In genomic region chr11:10351435-10351767, GRCh38 we compare ENCODE assay signal across 13 cellular contexts. TPM values are rescaled to one million over a fixed set of nuclear protein-coding genes. Genes with fewer than 3 reads are reported as not detected.
DNase-seq lines count a peak whose midpoint lies in the region; ATAC-seq, FAIRE-seq and TF ChIP-seq lines count a peak whose summit lies in the region.
"Had no signal": no experiment of that assay in that cellular context is flagged by ENCODE, and none has a peak within 500 bp of the region (broad histone marks: within the 10 kb centered on the region; RNA-seq: fewer than 3 reads in every experiment).

No MANE protein-coding gene starts in this region.

- peak overlapping the region; percentile 83 for H3K23ac ChIP-seq in H9 (ENCODE audit: insufficient read length, low read depth, low read length)

- in situ Hi-C loops in K562 (cut with MboI) (no loop called here), gastrocnemius medialis (cut with MboI; ENCODE audit: low sequenced_read_pairs in 4 of 4) (no loop called here)

- H2BK5ac ChIP-seq in H9 (ENCODE audit: insufficient read length, low read length), result peak overlapping the region; percentile 99

- TF ChIP-seq POLR2A in K562 (conservative IDR thresholded peaks at IDR 0.05) (no peak), gastrocnemius medialis (IDR thresholded peaks at IDR 0.05) (no peak)

- H3K79me1 ChIP-seq in H9 (ENCODE audit: insufficient read depth, low read depth, low read length, poor library complexity, severe bottlenecking), result no peaks in the 10 kb centered on the region

- H3K4me2 ChIP-seq in H9 (ENCODE audit: insufficient read depth, insufficient read length, low read length) (peak overlapping the region; percentile 61), K562 (ENCODE audit: insufficient read depth, low read length) (peak overlapping the region; percentile 43; the same call in 1 of the 2 replicates)

- peak overlapping the region; percentile 99 for H4K5ac ChIP-seq in H9 (ENCODE audit: insufficient read length, low read depth, low read length)

- H3K4me3 Mint-ChIP-seq in H9, result peak overlapping the region; percentile 30 to 59; a peak in 4 of 5 replicates
- H3K4me3 Mint-ChIP-seq: activated naive CD8-positive, alpha-beta T cell treated with anti-CD3 and anti-CD28 coated beads for 36 hours; CD4-positive, CD25-positive, alpha-beta regulatory T cell; T-helper 1 cell treated with Interleukin-12 subunit alpha and Interleukin-12 subunit beta and Interleukin-4 antibody, amounts not matched to agents 30 μg/mL and 1 μg/mL, for 36 hours had no signal

- POLR2A ChIA-PET in K562 (lab: Yijun Ruan, JAX), result interaction anchor here (0.6 to 1.0 kb wide), 4 partner anchors 8 to 28 kb away, joined by 3 read pairs; no protein-coding TSS in a partner anchor

- H3K9ac ChIP-seq in H9 (ENCODE audit: extremely low read depth, insufficient read length, low read length) (peak overlapping the region; percentile 76), K562 (ENCODE audit: insufficient read depth in 1 of 2, low read depth in 2 of 2, low read length in 2 of 2) (no peak overlapping the region; a peak in 1 of 4 replicates), kidney (ENCODE audit: low read length in 2 of 2) (peak overlapping the region in 1 of 2 donors; percentile 1)

- H3K9me3 ChIP-seq in H9 (ENCODE audit: control insufficient read depth, low read depth, low read length) (no peaks in the 10 kb centered on the region), K562 (replicated peaks; ENCODE audit: control insufficient read depth, insufficient read depth, low read depth, low read length) (no peaks in the 10 kb centered on the region), kidney (ENCODE audit: control insufficient read depth in 1 of 2, low read length in 2 of 2) (no peaks in the 10 kb centered on the region), gastrocnemius medialis (no peaks in the 10 kb centered on the region)

- no TSS peak for BruUV-seq in K562 (replicated peaks; lab: Mats Ljungman, UMichigan)

- H2BK15ac ChIP-seq in H9 (ENCODE audit: low read depth, low read length), result 0 out of 2 replicates have a peak overlapping the region, but pooled peaks have one; percentile 6

- peak overlapping the region; percentile 96 to 99 (median 99) for H3K27ac Mint-ChIP-seq in H9
- H3K27ac Mint-ChIP-seq: activated naive CD8-positive, alpha-beta T cell treated with anti-CD3 and anti-CD28 coated beads for 36 hours; T-helper 1 cell treated with Interleukin-12 subunit alpha and Interleukin-12 subunit beta and Interleukin-4 antibody, amounts not matched to agents 30 μg/mL and 1 μg/mL, for 36 hours had no signal

- H4K91ac ChIP-seq in H9 (ENCODE audit: insufficient read length, low read depth, low read length), result peak overlapping the region; percentile 84

- H3K36me3 Mint-ChIP-seq in H9 (ENCODE audit: insufficient read depth in 1 of 3, low read depth in 3 of 3), result peaks cover 7 to 18% (median 12%) of the 10 kb centered on the region in 3 experiments; a peak in 6 of 7 replicates
- H3K36me3 Mint-ChIP-seq: activated naive CD8-positive, alpha-beta T cell treated with anti-CD3 and anti-CD28 coated beads for 36 hours; CD4-positive, CD25-positive, alpha-beta regulatory T cell had no signal

- no peak for TF ChIP-seq CTCF in H9 (conservative IDR thresholded peaks at IDR 0.05)
- no peak for TF ChIP-seq CTCF in K562 (IDR thresholded peaks at IDR 0.05 in 2 of 3, conservative IDR thresholded peaks at IDR 0.05 in 1 of 3; ENCODE audit: insufficient read depth in 2 of 3, low read depth in 1 of 3, low read length in 3 of 3)
- no peak for TF ChIP-seq CTCF in kidney (IDR thresholded peaks at IDR 0.05; ENCODE audit: borderline replicate concordance, extremely low read depth, insufficient read depth)
- TF ChIP-seq CTCF in gastrocnemius medialis (IDR thresholded peaks at IDR 0.05 in 4 of 5, conservative IDR thresholded peaks at IDR 0.05 in 1 of 5), result no peak

- H3K36me3 ChIP-seq in K562 (ENCODE audit: control insufficient read depth, insufficient read depth, low read length) (no peaks in the 10 kb centered on the region), kidney (ENCODE audit: control insufficient read depth in 1 of 2, insufficient read depth in 2 of 2, low read length in 2 of 2) (no peaks in the 10 kb centered on the region), gastrocnemius medialis (no peaks in the 10 kb centered on the region)

- FAIRE-seq in K562 (lab: Jason Lieb, UNC), result peak; percentile 72
- FAIRE-seq in kidney (lab: Jason Lieb, UNC), result no peak
- no peak for FAIRE-seq in frontal cortex (lab: Jason Lieb, UNC)

- peaks cover 48 to 55% of the 10 kb centered on the region in 2 experiments for H3K4me1 Mint-ChIP-seq in H9
- H3K4me1 Mint-ChIP-seq: CD4-positive, CD25-positive, alpha-beta regulatory T cell had no signal

- DNase-seq in H9 (no peak), K562 (ENCODE audit: extremely low read depth in 1 of 4, low spot score in 3 of 4) (peak; percentile 14 to 55 (median 20)), kidney (no peak), gastrocnemius medialis (no peak), DMS53 (lab: John Stamatoyannopoulos, UW) (no peak), frontal cortex (ENCODE audit: low spot score in 2 of 2) (no peak)
- DNase-seq: activated CD8-positive, alpha-beta memory T cell treated with anti-CD3 and anti-CD28 coated beads for 24 hours; activated naive CD8-positive, alpha-beta T cell treated with anti-CD3 and anti-CD28 coated beads for 36 hours; CD4-positive, CD25-positive, alpha-beta regulatory T cell; effector CD4-positive, alpha-beta T cell had no signal

- H3K4me1 ChIP-seq in H9 (ENCODE audit: insufficient read depth, low read length) (peaks cover 14% of the 10 kb centered on the region), K562 (replicated peaks in 1 of 2; ENCODE audit: control insufficient read depth in 2 of 2, insufficient read depth in 2 of 2, low read length in 2 of 2) (peaks cover 7 to 10% of the 10 kb centered on the region in 2 experiments; a peak in 3 of 5 replicates), kidney (ENCODE audit: control insufficient read depth in 1 of 2, insufficient read depth in 1 of 2, low read depth in 1 of 2, low read length in 2 of 2) (peaks cover 4 to 6% of the 10 kb centered on the region in 2 donors), gastrocnemius medialis (peaks cover 33 to 55% of the 10 kb centered on the region in 2 donors)

- H2BK120ac ChIP-seq in H9 (ENCODE audit: low read depth, low read length, poor library complexity, severe bottlenecking), result no peak overlapping the region

- peak overlapping the region; percentile 96 for H3K18ac ChIP-seq in H9 (ENCODE audit: insufficient read length, low read depth, low read length)

- WGBS in H9 (ENCODE audit: extremely low coverage, insufficient read length, low lambda C conversion rate), result no CpG with 5 or more reads among the region's 5 CpGs
- 3% methylated on average over 5 of the region's 5 CpGs for WGBS in K562 (ENCODE audit: insufficient coverage, low coverage, missing lambda C conversion rate)

- H2AFZ ChIP-seq in H9 (ENCODE audit: low read length) (no peak overlapping the region), K562 (ENCODE audit: low read depth, low read length) (peak overlapping the region; percentile 47)

- H3K9me1 ChIP-seq in K562 (ENCODE audit: control insufficient read depth, insufficient read depth, low read length), result no peaks in the 10 kb centered on the region

- no peaks in the 10 kb centered on the region for H3K27me3 ChIP-seq in H9 (ENCODE audit: insufficient read depth, low read length)
- H3K27me3 ChIP-seq in K562 (ENCODE audit: control insufficient read depth in 2 of 2, insufficient read depth in 2 of 2, low read length in 2 of 2), result no peaks in the 10 kb centered on the region
- no peaks in the 10 kb centered on the region for H3K27me3 ChIP-seq in gastrocnemius medialis

- H4K20me1 ChIP-seq in H9 (ENCODE audit: control insufficient read depth, insufficient read depth, insufficient read length) (no peaks in the 10 kb centered on the region), K562 (replicated peaks; ENCODE audit: control insufficient read depth, insufficient read depth, low read length) (no peaks in the 10 kb centered on the region)

- H3K4me3 ChIP-seq in K562, result no peak overlapping the region
- no peak overlapping the region for H3K4me3 ChIP-seq in kidney (ENCODE audit: low read length in 2 of 2)
- no peak overlapping the region for H3K4me3 ChIP-seq in gastrocnemius medialis

- peak; percentile 33; the same call in 1 of the 2 replicates for TF ChIP-seq EP300 in K562 (IDR thresholded peaks at IDR 0.05; ENCODE audit: low read length)

- H3K14ac ChIP-seq in H9 (ENCODE audit: insufficient read depth, low read length), result peak overlapping the region; percentile 91

- peak overlapping the region; percentile 95 for H4K8ac ChIP-seq in H9 (replicated peaks; ENCODE audit: insufficient read length, low read depth, low read length)

- no peak for TF ChIP-seq RAD21 in K562 (CRISPR knock-in tag; conservative IDR thresholded peaks at IDR 0.05 in 1 of 2, IDR thresholded peaks at IDR 0.05 in 1 of 2)

- H3K79me2 ChIP-seq in H9 (ENCODE audit: insufficient read depth, low read length), result no peaks in the 10 kb centered on the region
- H3K79me2 ChIP-seq in K562 (ENCODE audit: control insufficient read depth, insufficient read depth, low read length), result no peaks in the 10 kb centered on the region

- H3K27me3 Mint-ChIP-seq in H9 (ENCODE audit: low read depth), result peaks cover 26% of the 10 kb centered on the region

- H3K4ac ChIP-seq in H9 (ENCODE audit: low read depth, low read length), result peak overlapping the region; percentile 29; the same call in 1 of the 2 replicates

- CTCF ChIA-PET in K562 (lab: Yijun Ruan, JAX; ENCODE audit: low intra/inter-chr PET ratio), result interaction anchor here (0.7 to 1.6 kb wide), 2 partner anchors 15 to 372 kb away, joined by 3 to 4 read pairs; no protein-coding TSS in a partner anchor

- H2AK5ac ChIP-seq in H9 (ENCODE audit: insufficient read length, low read length), result peak overlapping the region; percentile 95

- H3K9me3 Mint-ChIP-seq in H9, result peaks cover 4 to 9% of the 10 kb centered on the region in 2 experiments; a peak in 3 of 5 replicates
- H3K9me3 Mint-ChIP-seq: activated naive CD8-positive, alpha-beta T cell treated with anti-CD3 and anti-CD28 coated beads for 36 hours; T-helper 1 cell treated with Interleukin-12 subunit alpha and Interleukin-12 subunit beta and Interleukin-4 antibody, amounts not matched to agents 30 μg/mL and 1 μg/mL, for 36 hours had no signal

- H3K23me2 ChIP-seq in H9 (ENCODE audit: insufficient read length, low read depth, low read length, poor library complexity, severe bottlenecking), result no peaks in the 10 kb centered on the region

- H2BK12ac ChIP-seq in H9 (ENCODE audit: insufficient read length, low read depth, low read length), result peak overlapping the region; percentile 99

- H3T11ph ChIP-seq in H9 (ENCODE audit: low read length), result no peak overlapping the region

- intact Hi-C loops in K562 (cut with micrococcal nuclease), result no loop called here
- intact Hi-C loops in kidney (cut with DNase I), result no loop called here
- intact Hi-C loops in gastrocnemius medialis (cut with DNase I; ENCODE audit: low total_unique reads), result loop anchor here (1.0 kb wide), 1 partner anchor 42 kb away; no protein-coding TSS in a partner anchor

- peak overlapping the region; percentile 93 for H3K56ac ChIP-seq in H9 (ENCODE audit: insufficient read length, low read depth, low read length)

- H2BK20ac ChIP-seq in H9 (ENCODE audit: low read depth, low read length, poor library complexity, severe bottlenecking), result no peak overlapping the region

- H3K27ac ChIP-seq in H9 (ENCODE audit: insufficient read length, low read depth, low read length), result peak overlapping the region; percentile 100
- H3K27ac ChIP-seq in K562 (ENCODE audit: extremely low read depth, low read depth, low read length), result no peak overlapping the region
- H3K27ac ChIP-seq in kidney (ENCODE audit: low read depth in 2 of 2, low read length in 2 of 2), result peak overlapping the region; percentile 9 to 44
- peak overlapping the region; percentile 73 to 77 (median 75) for H3K27ac ChIP-seq in gastrocnemius medialis

- ATAC-seq in K562, result peak; percentile 75
- ATAC-seq in gastrocnemius medialis, result no peak
- ATAC-seq in GM18907 (IDR thresholded peaks at IDR 0.05; ENCODE audit: unreplicated experiment), result no peak
- ATAC-seq in GM21367 (IDR thresholded peaks at IDR 0.05; ENCODE audit: unreplicated experiment), result no peak

RNA-seq across cellular contexts. Expression of gene ADM, which starts 46.5 kb away (rescaled TPM):
- 99.1 and 106 TPM in 2 replicates for total RNA-seq in H9 (2021)
- total RNA-seq in K562 (2011; cell fraction: chromatin; rRNA removed; ENCODE audit: low replicate concordance), result 0.35 and 1.2 TPM in 2 replicates
- total RNA-seq in K562 (2011; cell fraction: nucleolus; rRNA removed), result 0.39 and 1.7 TPM in 2 replicates
- 0.46 and 1.0 TPM in 2 replicates for total RNA-seq in K562 (2011; cell fraction: nucleoplasm; rRNA removed)
- not detected in 2 replicates for total RNA-seq in K562 (2014; rRNA removed)
- not detected in 2 replicates for total RNA-seq in K562 (2014; rRNA removed; fragmentation: Illumina TruSeq; extraction: Trizol)
- total RNA-seq in K562 (2015; rRNA removed; fragmentation: Illumina TruSeq; extraction: Trizol), result not detected in 2 replicates
- total RNA-seq in K562 (2021), result 0.49 and 0.78 TPM in 2 replicates
- 0.32 and 0.47 TPM in 2 replicates for polyA plus RNA-seq in K562 (2011; rRNA removed)
- 0.25 and 0.59 TPM in 2 replicates for polyA plus RNA-seq in K562 (2011; cell fraction: cytosol; rRNA removed)
- polyA plus RNA-seq in K562 (2011; cell fraction: nucleus; rRNA removed), result 0.63 and 1.0 TPM in 2 replicates
- polyA plus RNA-seq in K562 (2012), result 0.21 and 0.30 TPM in 2 replicates
- polyA plus RNA-seq in K562 (2014; fragmentation: Illumina TruSeq; extraction: Trizol), result not detected in 2 replicates
- polyA plus RNA-seq in K562 (2014; fragmentation: Nextera tagmentation; extraction: Ambion mirVana), result not detected
- 0.20 and 0.23 TPM in 2 replicates for polyA plus RNA-seq in K562 (2014; rRNA removed)
- polyA minus RNA-seq in K562 (2011; rRNA and poly(A)+ RNA removed), result not detected in 2 replicates
- polyA minus RNA-seq in K562 (2011; cell fraction: cytosol; rRNA and poly(A)+ RNA removed), result 0.67 and 0.73 TPM in 2 replicates
- polyA minus RNA-seq in K562 (2011; cell fraction: nucleus; rRNA and poly(A)+ RNA removed), result 0.40 and 0.89 TPM in 2 replicates
- 14.4 TPM for total RNA-seq in kidney
- polyA plus RNA-seq in kidney (ENCODE audit: insufficient read depth, low read depth, low replicate concordance), result 80.9 TPM
- 100 to 1,000 TPM in 1 of 4 donors, 10 to 100 TPM in 3; 40.4 to 194 (median 57.7) TPM for total RNA-seq in gastrocnemius medialis
- total RNA-seq in frontal cortex, result 8.6 TPM
- polyA plus RNA-seq: CD4-positive, CD25-positive, alpha-beta regulatory T cell had no signal

RNA-seq across cellular contexts. Expression of gene SBF2, which starts 57.4 kb away (rescaled TPM):
- total RNA-seq in H9 (2021) (29.8 and 30.2 TPM in 2 replicates), K562 (2014; rRNA removed) (3.8 and 7.0 TPM in 2 replicates), K562 (2014; rRNA removed; fragmentation: Illumina TruSeq; extraction: Trizol) (5.1 and 6.4 TPM in 2 replicates), K562 (2015; rRNA removed; fragmentation: Illumina TruSeq; extraction: Trizol) (5.4 and 5.9 TPM in 2 replicates), K562 (2021) (5.0 and 5.6 TPM in 2 replicates), kidney (55.4 TPM), gastrocnemius medialis (10 to 100 TPM; 19.3 to 28.1 (median 25.8) TPM), frontal cortex (104 TPM)
- 16.7 and 43.2 TPM in 2 replicates for total RNA-seq in K562 (2011; cell fraction: chromatin; rRNA removed; ENCODE audit: low replicate concordance)
- 6.5 and 8.8 TPM in 2 replicates for total RNA-seq in K562 (2011; cell fraction: nucleolus; rRNA removed)
- 12.8 and 16.5 TPM in 2 replicates for total RNA-seq in K562 (2011; cell fraction: nucleoplasm; rRNA removed)
- polyA plus RNA-seq in K562 (2011; rRNA removed) (6.0 and 9.5 TPM in 2 replicates), K562 (2014; fragmentation: Illumina TruSeq; extraction: Trizol) (3.9 and 5.3 TPM in 2 replicates), K562 (2014; fragmentation: Nextera tagmentation; extraction: Ambion mirVana) (1 to 10 TPM in 1 of 2 experiments, under 1 TPM in 1; 0.80 to 2.2 TPM), K562 (2014; rRNA removed) (2.7 and 3.4 TPM in 2 replicates), kidney (ENCODE audit: insufficient read depth, low read depth, low replicate concordance) (13.1 TPM)
- 3.4 and 3.8 TPM in 2 replicates for polyA plus RNA-seq in K562 (2011; cell fraction: cytosol; rRNA removed)
- 6.9 and 7.2 TPM in 2 replicates for polyA plus RNA-seq in K562 (2011; cell fraction: nucleus; rRNA removed)
- polyA plus RNA-seq in K562 (2012), result 2.8 and 3.2 TPM in 2 replicates
- 16.0 and 16.3 TPM in 2 replicates for polyA minus RNA-seq in K562 (2011; rRNA and poly(A)+ RNA removed)
- polyA minus RNA-seq in K562 (2011; cell fraction: cytosol; rRNA and poly(A)+ RNA removed), result 5.3 and 8.2 TPM in 2 replicates
- 10.0 and 14.9 TPM in 2 replicates for polyA minus RNA-seq in K562 (2011; cell fraction: nucleus; rRNA and poly(A)+ RNA removed)

Comparison
In these comparisons a context has a peak if more than half of its experiments do, and no peak if none do; other contexts are left out.
1. DNase-seq: peak in K562 (4 of 4); none in H9 (single experiment), kidney (single experiment), gastrocnemius medialis (0 of 2), DMS53 (single experiment) and frontal cortex (0 of 2).